Comparison of ENCODE assay signal across 25 cellular contexts in genomic region chr6:15113587-15113986, GRCh38.
DNase-seq lines count a peak whose midpoint lies in the region; ATAC-seq, FAIRE-seq and TF ChIP-seq lines count a peak whose summit lies in the region.
"Had no signal": no experiment of that assay in that cellular context is flagged by ENCODE, and none has a peak within 500 bp of the region (broad histone marks: within the 10 kb centered on the region; RNA-seq: fewer than 3 reads in every experiment).

No MANE protein-coding gene starts in this region.

- H4K5ac ChIP-seq in H1 (ENCODE audit: insufficient read length, low read depth, low read length) = no peak overlapping the region

- H3K4me3 ChIP-seq in HepG2 (replicated peaks in 1 of 3; ENCODE audit: insufficient read depth in 1 of 3, low read depth in 2 of 3, low read length in 3 of 3) (no peak overlapping the region), right lobe of liver (no peak overlapping the region), H1 (ENCODE audit: extremely low read depth in 1 of 4, insufficient read depth in 2 of 4, low read depth in 3 of 4, low read length in 4 of 4) (no peak overlapping the region)
- H3K4me3 ChIP-seq: BLaER1 treated with 17β-estradiol and CSF1 and Interleukin-3, amounts not matched to agents 10 nM and 100 nM; GM12878; GM23248; HAP-1 had no signal

- H3K9me3 ChIP-seq in HepG2 (ENCODE audit: low read length) (no peaks in the 10 kb centered on the region), right lobe of liver (no peaks in the 10 kb centered on the region), H1 (ENCODE audit: insufficient read depth in 2 of 2, low read depth in 1 of 2, low read length in 1 of 2) (no peaks in the 10 kb centered on the region)
- H3K9me3 ChIP-seq: BE2C, HAP-1 had no signal

- 0% methylated on average over 1 of the region's 1 CpG for WGBS in HepG2 (ENCODE audit: low lambda C conversion rate)
- 80% methylated on average over 1 of the region's 1 CpG for WGBS in right lobe of liver (ENCODE audit: insufficient coverage, low coverage, low lambda C conversion rate, missing lambda C conversion rate)
- 73% methylated on average over 1 of the region's 1 CpG; no CpG with 5 or more reads in 1 of the 2 experiments for WGBS in H1 (ENCODE audit: extremely low coverage in 1 of 2, insufficient coverage in 1 of 2, insufficient read length in 1 of 2, insufficient replicate concordance in 2 of 2, low coverage in 1 of 2, low lambda C conversion rate in 2 of 2, missing lambda C conversion rate in 1 of 2), 2 experiments

- in situ Hi-C loops in HepG2 (cut with HindIII; ENCODE audit: extremely low pct_ligation_motif_present, low pct_unique_long_range_greater_than_20kb) (no loop called here), SK-MEL-5 (cut with HindIII; ENCODE audit: low pct_unique_long_range_greater_than_20kb, low sequenced_read_pairs) (no loop called here)

- H3K23me2 ChIP-seq in H1 (ENCODE audit: low read depth, low read length) = no peaks in the 10 kb centered on the region

- no peak overlapping the region for H2BK120ac ChIP-seq in H1 (replicated peaks; ENCODE audit: low read depth, low read length)

- TF ChIP-seq EP300 in HepG2 (IDR thresholded peaks at IDR 0.05; ENCODE audit: low read depth in 2 of 2, low read length in 2 of 2) (no peak), HepG2 (CRISPR knock-in tag; IDR thresholded peaks at IDR 0.05; ENCODE audit: borderline replicate concordance) (no peak), H1 (IDR thresholded peaks at IDR 0.05; ENCODE audit: borderline replicate concordance in 1 of 2, low read depth in 2 of 2, low read length in 2 of 2) (no peak)

- POLR2A ChIA-PET in HepG2 (lab: Yijun Ruan, JAX) = no interaction called here
- POLR2A ChIA-PET in H1 (lab: Charles Lee; ENCODE audit: partially characterized antibody) = no interaction called here

- H2AFZ ChIP-seq in HepG2 (ENCODE audit: low read length) = no peak overlapping the region
- 0 out of 2 replicates have a peak overlapping the region, but pooled peaks have one; percentile 1 for H2AFZ ChIP-seq in H1 (ENCODE audit: low read length)
- H2AFZ ChIP-seq: GM23248 had no signal

- H3K18ac ChIP-seq in H1 (ENCODE audit: extremely low read depth, low read length) = no peak overlapping the region

- no peak overlapping the region for H3K14ac ChIP-seq in H1 (ENCODE audit: insufficient read length)

- H3K4me1 ChIP-seq in HepG2 (ENCODE audit: insufficient read depth, low read length) (no peaks in the 10 kb centered on the region), right lobe of liver (no peaks in the 10 kb centered on the region), H1 (replicated peaks in 1 of 4; ENCODE audit: control insufficient read depth in 3 of 4, insufficient read depth in 4 of 4, low read length in 3 of 4) (no peaks in the 10 kb centered on the region)
- H3K4me1 ChIP-seq: BE2C, HAP-1 had no signal

- no peaks in the 10 kb centered on the region for H3K79me2 ChIP-seq in HepG2 (ENCODE audit: insufficient read depth, low read length)
- no peaks in the 10 kb centered on the region for H3K79me2 ChIP-seq in H1 (ENCODE audit: control insufficient read depth in 1 of 2, insufficient read depth in 2 of 2, low read length in 2 of 2)

- H4K8ac ChIP-seq in H1 (ENCODE audit: extremely low read depth, insufficient read depth, low read length) = no peak overlapping the region

- H2AK5ac ChIP-seq in H1 (ENCODE audit: low read depth, low read length) = no peak overlapping the region

- no peak overlapping the region for H2BK5ac ChIP-seq in H1 (ENCODE audit: low read depth, low read length)

- no peak overlapping the region for H2BK12ac ChIP-seq in H1 (ENCODE audit: low read depth, low read length)

- no peak overlapping the region for H4K91ac ChIP-seq in H1 (replicated peaks; ENCODE audit: insufficient read length, low read length)

- TF ChIP-seq POLR2A in HepG2 (IDR thresholded peaks at IDR 0.05; ENCODE audit: insufficient read depth in 1 of 2, low read depth in 2 of 2, low read length in 2 of 2) = no peak
- no peak for TF ChIP-seq POLR2A in right lobe of liver (IDR thresholded peaks at IDR 0.05)
- TF ChIP-seq POLR2A in H1 (IDR thresholded peaks at IDR 0.05; ENCODE audit: control extremely low read depth in 1 of 2, low read depth in 2 of 2, low read length in 2 of 2) = no peak

- H2BK20ac ChIP-seq in H1 (ENCODE audit: low read length) = no peak overlapping the region

- H3K4me2 ChIP-seq in HepG2 (ENCODE audit: low read depth, low read length) (no peak overlapping the region), H1 (ENCODE audit: insufficient read depth in 1 of 2, low read depth in 2 of 2, low read length in 2 of 2) (no peak overlapping the region)
- H3K4me2 ChIP-seq: BLaER1 treated with 17β-estradiol and CSF1 and Interleukin-3, amounts not matched to agents 10 nM and 100 nM had no signal

- H3K9ac ChIP-seq in HepG2 (ENCODE audit: insufficient read depth, low read depth, low read length) (no peak overlapping the region), H1 (replicated peaks in 1 of 4; ENCODE audit: extremely low read depth in 1 of 4, low read depth in 3 of 4, low read length in 3 of 4) (no peak overlapping the region)
- H3K9ac ChIP-seq: BLaER1 treated with 17β-estradiol and CSF1 and Interleukin-3, amounts not matched to agents 10 nM and 100 nM; GM23248 had no signal

- H3K4ac ChIP-seq in H1 (replicated peaks; ENCODE audit: insufficient read length, low read depth, low read length) = no peak overlapping the region

- no peaks in the 10 kb centered on the region for H3K79me1 ChIP-seq in H1 (ENCODE audit: low read depth, low read length)

- intact Hi-C loops in HepG2 (cut with micrococcal nuclease; ENCODE audit: unreplicated experiment) (no loop called here), right lobe of liver (cut with DNase I) (no loop called here)

- H4K20me1 ChIP-seq in HepG2 (ENCODE audit: insufficient read depth, low read length) (0 out of 2 replicates have a peak, but pooled peaks cover 3% of the 10 kb centered on the region), H1 (replicated peaks in 1 of 2; ENCODE audit: control insufficient read depth in 1 of 2, insufficient read depth in 2 of 2, low read length in 2 of 2) (no peaks in the 10 kb centered on the region)
- H4K20me1 ChIP-seq: BLaER1 treated with 17β-estradiol and CSF1 and Interleukin-3, amounts not matched to agents 10 nM and 100 nM had no signal

- BruUV-seq in HepG2 (replicated peaks; lab: Mats Ljungman, UMichigan) = no TSS peak

- no peak for TF ChIP-seq RAD21 in HepG2 (CRISPR knock-in tag; IDR thresholded peaks at IDR 0.05)
- TF ChIP-seq RAD21 in H1 (IDR thresholded peaks at IDR 0.05 in 1 of 2, conservative IDR thresholded peaks at IDR 0.05 in 1 of 2; ENCODE audit: low read depth in 2 of 2, low read length in 2 of 2) = no peak

- H3K23ac ChIP-seq in H1 (ENCODE audit: insufficient read length) = no peak overlapping the region

- H3K27ac ChIP-seq in HepG2 (ENCODE audit: extremely low read length, insufficient read depth, low read length) = no peak overlapping the region
- H3K27ac ChIP-seq in right lobe of liver = no peak overlapping the region
- no peak overlapping the region for H3K27ac ChIP-seq in H1 (ENCODE audit: low read depth, low read length)
- H3K27ac ChIP-seq: 22Rv1; BLaER1 treated with 17β-estradiol and CSF1 and Interleukin-3, amounts not matched to agents 10 nM and 100 nM; GM23248 had no signal

- no peak overlapping the region for H3K56ac ChIP-seq in H1 (replicated peaks; ENCODE audit: insufficient read length, low read depth, low read length)

- no peak overlapping the region for H2BK15ac ChIP-seq in H1 (ENCODE audit: low read length)

- CTCF ChIA-PET in HepG2 (lab: Yijun Ruan, JAX; ENCODE audit: low intra/inter-chr PET ratio, low total read pairs) (no interaction called here), H1 (lab: Charles Lee; ENCODE audit: partially characterized antibody) (interaction anchor here (1.0 to 1.4 kb wide), 4 partner anchors 10 to 286 kb away, joined by 3 to 4 read pairs (median 3); no protein-coding TSS in a partner anchor)

- H3K36me3 ChIP-seq in HepG2 (replicated peaks in 1 of 2; ENCODE audit: control insufficient read depth in 1 of 2, insufficient read depth in 2 of 2, low read length in 2 of 2) = no peaks in the 10 kb centered on the region
- H3K36me3 ChIP-seq in right lobe of liver = no peaks in the 10 kb centered on the region
- no peaks in the 10 kb centered on the region for H3K36me3 ChIP-seq in H1 (ENCODE audit: control insufficient read depth in 2 of 4, insufficient read depth in 4 of 4, low read length in 3 of 4)
- H3K36me3 ChIP-seq: BE2C; BLaER1 treated with 17β-estradiol and CSF1 and Interleukin-3, amounts not matched to agents 10 nM and 100 nM; HAP-1 had no signal

- DNase-seq in HepG2 (ENCODE audit: low spot score) (no peak), right lobe of liver (no peak), SK-MEL-5 (ENCODE audit: low read depth, low spot score) (peak; percentile 25), H1 (ENCODE audit: low read depth in 1 of 2, low spot score in 2 of 2) (no peak)
- DNase-seq in activated CD8-positive, alpha-beta memory T cell treated with anti-CD3 and anti-CD28 coated beads, Interleukin-2, amount 50 U/mL, for 48 hours = no peak
- DNase-seq: ACHN; AML-193; BE2C; CD4-positive, alpha-beta T cell; CD8-positive, alpha-beta memory T cell; DMS 273 treated with DMSO at 0.1 percent for 48 hours; DMS79; EL; GDM1; GM23248 had no signal

- ATAC-seq in HepG2 (no peak), right lobe of liver (no peak), GM19351 (IDR thresholded peaks at IDR 0.05; ENCODE audit: unreplicated experiment) (no peak), HG03432 (IDR thresholded peaks at IDR 0.05; ENCODE audit: unreplicated experiment) (no peak), HG02852 (IDR thresholded peaks at IDR 0.05; ENCODE audit: unreplicated experiment) (no peak)
- ATAC-seq: GM12878 had no signal

- H3K27me3 ChIP-seq in HepG2 (ENCODE audit: control insufficient read depth in 1 of 2, insufficient read depth in 2 of 2, low read length in 2 of 2) = peaks cover 0 to 3% of the 10 kb centered on the region in 2 experiments; a peak in 1 of 5 replicates
- H3K27me3 ChIP-seq in right lobe of liver = no peaks in the 10 kb centered on the region
- H3K27me3 ChIP-seq in H1 (replicated peaks in 1 of 4; ENCODE audit: control insufficient read depth in 3 of 4, extremely low read depth in 1 of 4, insufficient read depth in 3 of 4, low read length in 3 of 4) = no peaks in the 10 kb centered on the region
- H3K27me3 ChIP-seq: BE2C; BLaER1 treated with 17β-estradiol and CSF1 and Interleukin-3, amounts not matched to agents 10 nM and 100 nM had no signal

- TF ChIP-seq CTCF in HepG2 (CRISPR knock-in tag; IDR thresholded peaks at IDR 0.05) (no peak), right lobe of liver (IDR thresholded peaks at IDR 0.05) (no peak), H1 (IDR thresholded peaks at IDR 0.05; ENCODE audit: control extremely low read depth in 1 of 3, insufficient read depth in 1 of 3, low read depth in 1 of 3, low read length in 3 of 3) (no peak)

- no peak for FAIRE-seq in HepG2 (lab: Jason Lieb, UNC)
- FAIRE-seq in H1 (lab: Jason Lieb, UNC) = no peak
- FAIRE-seq: A204.1, D721Med, GM12878, H54 had no signal

TF ChIP-seq in HepG2, 621 proteins besides CTCF, POLR2A, EP300 and RAD21 (continues in another document):
- TF ChIP-seq DNMT3B (CRISPR knock-in tag; conservative IDR thresholded peaks at IDR 0.05) (no peak), DNMT1 (CRISPR knock-in tag; IDR thresholded peaks at IDR 0.05) (no peak), HDAC1 (CRISPR knock-in tag; IDR thresholded peaks at IDR 0.05) (no peak)

TF ChIP-seq in H1, 55 proteins besides CTCF, POLR2A, EP300 and RAD21 (continues in another document):
- TF ChIP-seq MAFK (IDR thresholded peaks at IDR 0.05; ENCODE audit: low read depth, low read length) (no peak), POLR2AphosphoS5 (IDR thresholded peaks at IDR 0.05; ENCODE audit: low read depth, low read length) (no peak)
